18 cellular contexts compared by ENCODE assay signal in the genomic region with DNA sequence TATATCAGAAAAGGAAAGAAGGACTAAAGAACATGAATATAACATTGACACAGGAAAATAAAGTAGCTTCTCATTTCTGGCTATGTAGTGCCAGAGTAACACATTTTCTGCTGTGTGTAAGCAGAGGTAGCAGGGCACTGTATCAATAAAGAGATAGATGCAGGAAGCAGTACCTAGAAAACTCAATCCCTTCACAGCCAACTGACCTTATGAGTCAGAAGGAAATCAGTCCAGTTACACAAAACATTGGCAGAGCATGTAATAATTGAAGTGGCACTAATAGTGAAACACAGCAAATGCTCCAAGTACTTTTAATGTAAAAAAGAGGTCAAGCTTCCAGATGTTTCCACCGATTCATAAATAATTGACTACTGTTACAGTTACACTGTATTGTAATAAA.
DNase-seq lines count a peak whose midpoint lies in the region; ATAC-seq and TF ChIP-seq lines count a peak whose summit lies in the region.
"Had no signal": no experiment of that assay in that cellular context is flagged by ENCODE, and none has a peak within 500 bp of the region (broad histone marks: within the 10 kb centered on the region; RNA-seq: fewer than 3 reads in every experiment).

No MANE protein-coding gene starts in this region.

- no peaks in the 10 kb centered on the region for H3K79me2 ChIP-seq in PC-3 (ENCODE audit: low read length)

- H3K4me3 ChIP-seq in PC-3 (ENCODE audit: low read length), result no peak overlapping the region
- no peak overlapping the region for H3K4me3 ChIP-seq in epithelial cell of proximal tubule (ENCODE audit: low read depth, low read length)
- H3K4me3 ChIP-seq: GM23248, right lobe of liver, SJCRH30 had no signal

- no peak overlapping the region for H3K27ac ChIP-seq in PC-3 (ENCODE audit: low read length)
- H3K27ac ChIP-seq: GM23248, right lobe of liver, SJCRH30 had no signal

- H3K9me2 ChIP-seq in PC-3 (replicated peaks; ENCODE audit: low read length), result no peaks in the 10 kb centered on the region

- TF ChIP-seq CTCF in PC-3 (conservative IDR thresholded peaks at IDR 0.05; ENCODE audit: low read depth, low read length) (no peak), epithelial cell of proximal tubule (conservative IDR thresholded peaks at IDR 0.05; ENCODE audit: low read depth, low read length) (no peak)

- CTCF ChIA-PET in PC-3 (lab: Charles Lee), result no interaction called here

- DNase-seq in PC-3 (peak; percentile 82), epithelial cell of proximal tubule (ENCODE audit: low read depth) (peak; percentile 87), pulmonary artery endothelial cell (ENCODE audit: low read depth, low spot score) (peak; percentile 35), DMS 273 (lab: John Stamatoyannopoulos, UW; ENCODE audit: unreplicated experiment) (no peak)
- DNase-seq in T-helper 2 cell treated with Interferon-gamma antibody and Interleukin-4, amounts not matched to agents 5 μg/mL and 100 μg/mL, for 36 hours (ENCODE audit: low spot score), result no peak
- DNase-seq: activated CD4-positive, alpha-beta memory T cell treated with anti-CD3 and anti-CD28 coated beads, Interleukin-2, amount 10 ng/mL, durations not matched to agents 7 days and 5 days; anterior cingulate cortex; CD4-positive, CD25-positive, alpha-beta regulatory T cell; effector CD8-positive, alpha-beta T cell; GM23248; NCI-H2081; right lobe of liver; SJCRH30 had no signal

- ATAC-seq in HG02678 (IDR thresholded peaks at IDR 0.05; ENCODE audit: unreplicated experiment) (peak; percentile 58), PC-3 (peak; percentile 90), HG02571 (IDR thresholded peaks at IDR 0.05; ENCODE audit: unreplicated experiment) (no peak), HG03354 (IDR thresholded peaks at IDR 0.05; ENCODE audit: poor library complexity, severe bottlenecking, unreplicated experiment) (no peak)
- ATAC-seq: right lobe of liver had no signal

- BruUV-seq in PC-3 (replicated peaks; lab: Mats Ljungman, UMichigan), result no TSS peak

- H3K27ac Mint-ChIP-seq in T-helper 2 cell treated with Interferon-gamma antibody and Interleukin-4, amounts not matched to agents 5 μg/mL and 100 μg/mL, for 36 hours, result no peak overlapping the region
- H3K27ac Mint-ChIP-seq: activated CD4-positive, alpha-beta memory T cell treated with anti-CD3 and anti-CD28 coated beads, Interleukin-2, amount 10 ng/mL, durations not matched to agents 7 days and 5 days; CD4-positive, CD25-positive, alpha-beta regulatory T cell; nephron; stimulated activated naive CD8-positive, alpha-beta T cell treated with anti-CD3 and anti-CD28 coated beads, Interleukin-15, Interleukin-2, amounts not matched to agents 100 ng/mL and 50 ng/mL, for 24 hours had no signal

- no peaks in the 10 kb centered on the region for H3K4me1 Mint-ChIP-seq in T-helper 2 cell treated with Interferon-gamma antibody and Interleukin-4, amounts not matched to agents 5 μg/mL and 100 μg/mL, for 36 hours (ENCODE audit: low read depth)
- H3K4me1 Mint-ChIP-seq: activated CD4-positive, alpha-beta memory T cell treated with anti-CD3 and anti-CD28 coated beads, Interleukin-2, amount 10 ng/mL, durations not matched to agents 7 days and 5 days; CD4-positive, CD25-positive, alpha-beta regulatory T cell had no signal

- H3K36me3 Mint-ChIP-seq in T-helper 2 cell treated with Interferon-gamma antibody and Interleukin-4, amounts not matched to agents 5 μg/mL and 100 μg/mL, for 36 hours (ENCODE audit: low read depth), result no peaks in the 10 kb centered on the region
- H3K36me3 Mint-ChIP-seq: CD4-positive, CD25-positive, alpha-beta regulatory T cell had no signal

- no peaks in the 10 kb centered on the region for H3K36me3 ChIP-seq in PC-3 (ENCODE audit: low read depth, low read length)
- H3K36me3 ChIP-seq: right lobe of liver, SJCRH30 had no signal

- POLR2A ChIA-PET in PC-3 (lab: Charles Lee; ENCODE audit: unreplicated experiment), result no interaction called here

- peak overlapping the region; percentile 11; the same call in 1 of the 2 replicates for H3K4me2 ChIP-seq in PC-3 (ENCODE audit: low read length)

- H3K9me3 ChIP-seq in PC-3 (ENCODE audit: low read length), result no peaks in the 10 kb centered on the region
- H3K9me3 ChIP-seq: right lobe of liver had no signal

- no peaks in the 10 kb centered on the region for H3K27me3 ChIP-seq in PC-3 (ENCODE audit: low read length)
- H3K27me3 ChIP-seq: right lobe of liver, SJCRH30 had no signal

- H3K4me3 Mint-ChIP-seq in T-helper 2 cell treated with Interferon-gamma antibody and Interleukin-4, amounts not matched to agents 5 μg/mL and 100 μg/mL, for 36 hours, result no peak overlapping the region
- H3K4me3 Mint-ChIP-seq: activated CD4-positive, alpha-beta memory T cell treated with anti-CD3 and anti-CD28 coated beads, Interleukin-2, amount 10 ng/mL, durations not matched to agents 7 days and 5 days; CD4-positive, CD25-positive, alpha-beta regulatory T cell; nephron; stimulated activated naive CD8-positive, alpha-beta T cell treated with anti-CD3 and anti-CD28 coated beads, Interleukin-15, Interleukin-2, amounts not matched to agents 100 ng/mL and 50 ng/mL, for 24 hours had no signal

- no peak overlapping the region for H2AFZ ChIP-seq in PC-3 (ENCODE audit: low read length)
- H2AFZ ChIP-seq: GM23248 had no signal

- peaks cover 10% of the 10 kb centered on the region for H3K9me3 Mint-ChIP-seq in T-helper 2 cell treated with Interferon-gamma antibody and Interleukin-4, amounts not matched to agents 5 μg/mL and 100 μg/mL, for 36 hours

- no peaks in the 10 kb centered on the region for H4K20me1 ChIP-seq in PC-3 (ENCODE audit: low read length)

- no peak overlapping the region for H3K9ac ChIP-seq in PC-3 (ENCODE audit: low read length)
- H3K9ac ChIP-seq: GM23248 had no signal

- peaks cover 45% of the 10 kb centered on the region for H3K4me1 ChIP-seq in PC-3 (ENCODE audit: insufficient read depth, low read length)
- H3K4me1 ChIP-seq: right lobe of liver, SJCRH30 had no signal

- H3F3A ChIP-seq in PC-3 (ENCODE audit: low read length, unreplicated experiment), result no peaks in the 10 kb centered on the region

- no peaks in the 10 kb centered on the region for H3K27me3 Mint-ChIP-seq in T-helper 2 cell treated with Interferon-gamma antibody and Interleukin-4, amounts not matched to agents 5 μg/mL and 100 μg/mL, for 36 hours (ENCODE audit: low read depth)
- H3K27me3 Mint-ChIP-seq: activated CD4-positive, alpha-beta memory T cell treated with anti-CD3 and anti-CD28 coated beads, Interleukin-2, amount 10 ng/mL, durations not matched to agents 7 days and 5 days; CD4-positive, CD25-positive, alpha-beta regulatory T cell; stimulated activated naive CD8-positive, alpha-beta T cell treated with anti-CD3 and anti-CD28 coated beads, Interleukin-15, Interleukin-2, amounts not matched to agents 100 ng/mL and 50 ng/mL, for 24 hours had no signal

- intact Hi-C loops in PC-3 (cut with micrococcal nuclease), result loop anchor here (5.0 to 10.0 kb wide), 2 partner anchors 163 to 711 kb away; a partner anchor contains a TSS

Comparison
In these comparisons a context has a peak if more than half of its experiments do, and no peak if none do; other contexts are left out.
1. ATAC-seq: peak in HG02678 (single experiment) and PC-3 (single experiment); none in HG02571 (single experiment) and HG03354 (single experiment).
2. DNase-seq: peak in PC-3 (single experiment), epithelial cell of proximal tubule (single experiment) and pulmonary artery endothelial cell (single experiment); none in T-helper 2 cell treated with Interferon-gamma antibody and Interleukin-4, amounts not matched to agents 5 μg/mL and 100 μg/mL, for 36 hours (single experiment) and DMS 273 (single experiment).